Comparison of ENCODE assay signal across 43 cellular contexts in genomic region chr4:67790721-67791120, GRCh38. TPM values are rescaled to one million over a fixed set of nuclear protein-coding genes. Genes with fewer than 3 reads are reported as not detected.
"Had no signal": no experiment of that assay in that cellular context is flagged by ENCODE, and none has a peak within 500 bp of the region (broad histone marks: within the 10 kb centered on the region; RNA-seq: fewer than 3 reads in every experiment).

No MANE protein-coding gene starts in this region.

- H3K36me3 ChIP-seq: adrenal gland, ascending aorta, breast epithelium, cardiac muscle cell had no signal

- H3K9me3 Mint-ChIP-seq: activated naive CD4-positive, alpha-beta T cell treated with anti-CD3 and anti-CD28 coated beads for 36 hours; activated naive CD4-positive, alpha-beta T cell treated with anti-CD3 and anti-CD28 coated beads, Interleukin-2, amount 10 ng/mL, durations not matched to agents 7 days and 5 days; activated naive CD4-positive, alpha-beta T cell treated with anti-CD3 and anti-CD28 coated beads, Interleukin-2, amount 50 U/mL, for 72 hours; activated naive CD8-positive, alpha-beta T cell treated with anti-CD3 and anti-CD28 coated beads for 36 hours; activated T-cell treated with anti-CD3 and anti-CD28 coated beads, Interleukin-2, amount 50 U/mL, for 24 hours; activated T-cell treated with anti-CD3 and anti-CD28 coated beads, Interleukin-2, amount 50 U/mL, for 4 hours; activated T-helper 1 cell treated with anti-CD3 and anti-CD28 coated beads, Interleukin-12 subunit alpha, Interleukin-12 subunit beta, Interleukin-2, Interleukin-4 antibody, amounts not matched to agents 30 ng/mL and 10 ng/mL and 1 ng/mL, durations not matched to agents 14 hours and 24 hours and 36 hours; activated T-helper 17 cell treated with anti-CD3 and anti-CD28 coated beads, Interleukin-2, amount 50 U/mL, for 72 hours; activated T-helper 2 cell treated with anti-CD3 and anti-CD28 coated beads, Interferon-gamma antibody, Interleukin-2, Interleukin-4, amounts not matched to agents 10 μg/mL and 5 μg/mL and 100 μg/mL, durations not matched to agents 14 hours and 24 hours and 36 hours; central memory CD8-positive, alpha-beta T cell had no signal

- H3K4me3 Mint-ChIP-seq: activated naive CD4-positive, alpha-beta T cell treated with anti-CD3 and anti-CD28 coated beads for 36 hours; activated naive CD4-positive, alpha-beta T cell treated with anti-CD3 and anti-CD28 coated beads, Interleukin-2, amount 10 ng/mL, durations not matched to agents 7 days and 5 days; activated naive CD4-positive, alpha-beta T cell treated with anti-CD3 and anti-CD28 coated beads, Interleukin-2, amount 50 U/mL, for 24 hours; activated naive CD8-positive, alpha-beta T cell; activated naive CD8-positive, alpha-beta T cell treated with anti-CD3 and anti-CD28 coated beads for 36 hours; activated naive CD8-positive, alpha-beta T cell treated with anti-CD3 and anti-CD28 coated beads, Interleukin-2, amount 10 ng/mL, durations not matched to agents 7 days and 5 days; activated naive CD8-positive, alpha-beta T cell treated with anti-CD3 and anti-CD28 coated beads, Interleukin-2, amount 50 U/mL, for 24 hours; activated T-cell treated with anti-CD3 and anti-CD28 coated beads, Interleukin-2, amount 50 U/mL, for 24 hours; activated T-cell treated with anti-CD3 and anti-CD28 coated beads, Interleukin-2, amount 50 U/mL, for 4 hours; activated T-cell treated with anti-CD3 and anti-CD28 coated beads, Interleukin-2, amount 50 U/mL, for 72 hours; activated T-helper 1 cell treated with anti-CD3 and anti-CD28 coated beads, Interleukin-12 subunit alpha, Interleukin-12 subunit beta, Interleukin-2, Interleukin-4 antibody, amounts not matched to agents 30 ng/mL and 10 ng/mL and 1 ng/mL, durations not matched to agents 14 hours and 24 hours and 36 hours; activated T-helper 17 cell treated with anti-CD3 and anti-CD28 coated beads, Interleukin-2, amount 50 U/mL, for 72 hours; brain; central memory CD8-positive, alpha-beta T cell had no signal

- ATAC-seq: activated naive CD4-positive, alpha-beta T cell treated with anti-CD3 and anti-CD28 coated beads, Interleukin-2, amount 50 U/mL, for 72 hours; activated naive CD8-positive, alpha-beta T cell treated with anti-CD3 and anti-CD28 coated beads, Interleukin-2, amount 50 U/mL, for 24 hours; activated T-cell treated with anti-CD3 and anti-CD28 coated beads, Interleukin-2, amount 50 U/mL, for 4 hours; activated T-cell treated with anti-CD3 and anti-CD28 coated beads, Interleukin-2, amount 50 U/mL, for 72 hours; activated T-helper 17 cell treated with anti-CD3 and anti-CD28 coated beads, Interleukin-2, amount 50 U/mL, for 72 hours; body of pancreas had no signal

- H3K4me3 ChIP-seq: adrenal gland, ascending aorta, body of pancreas, breast epithelium, cardiac muscle cell had no signal

- H3K27me3 Mint-ChIP-seq: activated naive CD4-positive, alpha-beta T cell treated with anti-CD3 and anti-CD28 coated beads, Interleukin-2, amount 10 ng/mL, durations not matched to agents 7 days and 5 days; activated naive CD4-positive, alpha-beta T cell treated with anti-CD3 and anti-CD28 coated beads, Interleukin-2, amount 50 U/mL, for 24 hours; activated naive CD8-positive, alpha-beta T cell; activated naive CD8-positive, alpha-beta T cell treated with anti-CD3 and anti-CD28 coated beads for 36 hours; activated naive CD8-positive, alpha-beta T cell treated with anti-CD3 and anti-CD28 coated beads, Interleukin-2, amount 10 ng/mL, durations not matched to agents 7 days and 5 days; activated naive CD8-positive, alpha-beta T cell treated with anti-CD3 and anti-CD28 coated beads, Interleukin-2, amount 50 U/mL, for 24 hours; activated T-cell treated with anti-CD3 and anti-CD28 coated beads, Interleukin-2, amount 50 U/mL, for 24 hours; activated T-helper 17 cell treated with anti-CD3 and anti-CD28 coated beads, Interleukin-2, amount 50 U/mL, for 72 hours; brain; central memory CD8-positive, alpha-beta T cell had no signal

- H3K27ac ChIP-seq: adrenal gland, ascending aorta, body of pancreas, breast epithelium, cardiac muscle cell had no signal

- H3K4me1 ChIP-seq: adrenal gland, ascending aorta, body of pancreas, breast epithelium had no signal

- DNase-seq: activated effector memory CD4-positive, alpha-beta T cell treated with anti-CD3 and anti-CD28 coated beads, Interleukin-2, amount 50 U/mL, for 16 hours; activated effector memory CD4-positive, alpha-beta T cell treated with Interleukin-2 at 50 U/mL for 16 hours; activated gamma-delta T cell; activated gamma-delta T cell treated with Interleukin-2 at 50 U/mL for 16 hours; activated naive CD4-positive, alpha-beta T cell; activated naive CD4-positive, alpha-beta T cell treated with anti-CD3 and anti-CD28 coated beads for 36 hours; activated naive CD4-positive, alpha-beta T cell treated with anti-CD3 and anti-CD28 coated beads, Interleukin-2, amount 10 ng/mL, durations not matched to agents 7 days and 5 days; activated naive CD4-positive, alpha-beta T cell treated with anti-CD3 and anti-CD28 coated beads, Interleukin-2, amount 50 U/mL, for 16 hours; activated naive CD4-positive, alpha-beta T cell treated with Interleukin-2 at 50 U/mL for 16 hours; activated naive CD8-positive, alpha-beta T cell treated with anti-CD3 and anti-CD28 coated beads for 36 hours; activated naive CD8-positive, alpha-beta T cell treated with anti-CD3 and anti-CD28 coated beads, Interleukin-2, amount 10 ng/mL, durations not matched to agents 7 days and 5 days; activated naive CD8-positive, alpha-beta T cell treated with anti-CD3 and anti-CD28 coated beads, Interleukin-2, amount 50 U/mL, for 24 hours; activated T-cell treated with anti-CD3 and anti-CD28 coated beads, Interleukin-2, amount 50 U/mL, for 24 hours; activated T-cell treated with anti-CD3 and anti-CD28 coated beads, Interleukin-2, amount 50 U/mL, for 4 hours; activated T-cell treated with anti-CD3 and anti-CD28 coated beads, Interleukin-2, amount 50 U/mL, for 48 hours; activated T-cell treated with anti-CD3 and anti-CD28 coated beads, Interleukin-2, amount 50 U/mL, for 72 hours; adrenal gland; amniotic stem cell; amygdala; anterior cingulate cortex; aorta; body of pancreas; caudate nucleus; central memory CD4-positive, alpha-beta T cell; cerebellar nuclear complex had no signal

- H3K4me1 Mint-ChIP-seq: activated naive CD4-positive, alpha-beta T cell treated with anti-CD3 and anti-CD28 coated beads, Interleukin-2, amount 10 ng/mL, durations not matched to agents 7 days and 5 days; activated naive CD4-positive, alpha-beta T cell treated with anti-CD3 and anti-CD28 coated beads, Interleukin-2, amount 50 U/mL, for 24 hours; activated naive CD8-positive, alpha-beta T cell treated with anti-CD3 and anti-CD28 coated beads, Interleukin-2, amount 10 ng/mL, durations not matched to agents 7 days and 5 days; activated naive CD8-positive, alpha-beta T cell treated with anti-CD3 and anti-CD28 coated beads, Interleukin-2, amount 50 U/mL, for 24 hours; activated T-helper 17 cell treated with anti-CD3 and anti-CD28 coated beads, Interleukin-2, amount 50 U/mL, for 72 hours; brain; central memory CD8-positive, alpha-beta T cell had no signal

- H3K27me3 ChIP-seq: adrenal gland, ascending aorta, body of pancreas, breast epithelium, cardiac muscle cell had no signal

- H3K27ac Mint-ChIP-seq: activated naive CD4-positive, alpha-beta T cell treated with anti-CD3 and anti-CD28 coated beads for 36 hours; activated naive CD4-positive, alpha-beta T cell treated with anti-CD3 and anti-CD28 coated beads, Interleukin-2, amount 10 ng/mL, durations not matched to agents 7 days and 5 days; activated naive CD4-positive, alpha-beta T cell treated with anti-CD3 and anti-CD28 coated beads, Interleukin-2, amount 50 U/mL, for 24 hours; activated naive CD4-positive, alpha-beta T cell treated with anti-CD3 and anti-CD28 coated beads, Interleukin-2, amount 50 U/mL, for 72 hours; activated naive CD8-positive, alpha-beta T cell; activated naive CD8-positive, alpha-beta T cell treated with anti-CD3 and anti-CD28 coated beads for 36 hours; activated naive CD8-positive, alpha-beta T cell treated with anti-CD3 and anti-CD28 coated beads, Interleukin-2, amount 10 ng/mL, durations not matched to agents 7 days and 5 days; activated naive CD8-positive, alpha-beta T cell treated with anti-CD3 and anti-CD28 coated beads, Interleukin-2, amount 50 U/mL, for 24 hours; activated T-cell treated with anti-CD3 and anti-CD28 coated beads, Interleukin-2, amount 50 U/mL, for 24 hours; activated T-cell treated with anti-CD3 and anti-CD28 coated beads, Interleukin-2, amount 50 U/mL, for 72 hours; activated T-helper 1 cell treated with anti-CD3 and anti-CD28 coated beads, Interleukin-12 subunit alpha, Interleukin-12 subunit beta, Interleukin-2, Interleukin-4 antibody, amounts not matched to agents 30 ng/mL and 10 ng/mL and 1 ng/mL, durations not matched to agents 14 hours and 24 hours and 36 hours; activated T-helper 17 cell treated with anti-CD3 and anti-CD28 coated beads, Interleukin-2, amount 50 U/mL, for 72 hours; activated T-helper 2 cell treated with anti-CD3 and anti-CD28 coated beads, Interferon-gamma antibody, Interleukin-2, Interleukin-4, amounts not matched to agents 10 μg/mL and 5 μg/mL and 100 μg/mL, durations not matched to agents 14 hours and 24 hours and 36 hours; brain had no signal

- FAIRE-seq: astrocyte, bronchial epithelial cell, colon had no signal

- H3K9me3 ChIP-seq: adrenal gland, ascending aorta, body of pancreas, breast epithelium had no signal

RNA-seq across cellular contexts. Expression of gene GNRHR, which starts 36.5 kb away (rescaled TPM):
- total RNA-seq: activated naive CD4-positive, alpha-beta T cell treated with anti-CD3 and anti-CD28 coated beads for 36 hours; activated naive CD4-positive, alpha-beta T cell treated with anti-CD3 and anti-CD28 coated beads, Interleukin-2, amount 50 U/mL, for 72 hours; activated naive CD8-positive, alpha-beta T cell treated with anti-CD3 and anti-CD28 coated beads for 36 hours; activated naive CD8-positive, alpha-beta T cell treated with anti-CD3 and anti-CD28 coated beads, Interleukin-2, amount 10 ng/mL, durations not matched to agents 7 days and 5 days; activated T-cell treated with anti-CD3 and anti-CD28 coated beads, Interleukin-2, amount 50 U/mL, for 4 hours; activated T-cell treated with anti-CD3 and anti-CD28 coated beads, Interleukin-2, amount 50 U/mL, for 72 hours; activated T-helper 1 cell treated with anti-CD3 and anti-CD28 coated beads, Interleukin-12 subunit alpha, Interleukin-12 subunit beta, Interleukin-2, Interleukin-4 antibody, amounts not matched to agents 30 ng/mL and 10 ng/mL and 1 ng/mL, durations not matched to agents 14 hours and 24 hours and 36 hours; activated T-helper 17 cell treated with anti-CD3 and anti-CD28 coated beads, Interleukin-2, amount 50 U/mL, for 72 hours; activated T-helper 2 cell treated with anti-CD3 and anti-CD28 coated beads, Interferon-gamma antibody, Interleukin-2, Interleukin-4, amounts not matched to agents 10 μg/mL and 5 μg/mL and 100 μg/mL, durations not matched to agents 14 hours and 24 hours and 36 hours; aorta; ascending aorta; astrocyte; body of pancreas; breast epithelium; cardiac muscle cell; cardiac septum; cerebellum; chondrocyte had no signal
- polyA plus RNA-seq: adipose tissue, aorta had no signal
